ENCODE assay signal across 1 cellular context in the genomic region with DNA sequence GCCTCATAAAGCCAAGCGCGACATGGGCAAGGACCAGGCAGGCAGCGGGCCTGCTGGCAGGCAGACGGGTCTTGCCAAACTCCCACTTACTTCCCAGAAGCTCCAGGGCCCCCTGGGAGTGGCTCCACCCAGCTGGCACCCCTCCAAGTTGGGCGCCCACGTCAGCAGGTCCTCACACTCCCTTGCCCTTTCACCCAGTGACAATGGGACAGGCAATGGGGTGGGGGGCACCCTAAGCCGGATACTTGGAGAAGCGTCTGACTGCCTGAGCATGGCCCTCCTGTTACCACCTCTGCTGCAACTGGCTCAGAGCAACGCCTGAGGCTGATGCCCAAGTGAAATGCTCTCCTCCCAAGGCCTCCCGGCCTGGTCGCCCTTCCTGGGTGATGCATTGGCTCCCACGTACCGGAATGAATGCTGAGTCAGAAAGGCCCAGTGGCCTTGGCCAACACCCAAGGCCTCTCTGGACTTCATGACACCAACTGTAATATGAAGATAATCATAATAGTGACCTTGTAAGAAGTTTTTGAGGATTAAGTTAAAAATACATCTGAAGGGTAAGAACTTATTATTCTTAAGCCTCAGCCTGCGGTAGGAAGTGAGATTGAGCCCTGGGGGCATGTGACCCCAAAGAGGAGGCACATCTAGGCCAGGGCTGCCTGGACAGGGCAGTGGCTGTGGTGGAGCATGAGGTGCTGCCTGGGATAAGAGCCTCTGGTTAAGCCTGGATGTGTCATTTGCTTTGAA.
TF ChIP-seq lines count a peak whose summit lies in the region.

No MANE protein-coding gene starts in this region.

TF ChIP-seq in A549, 52 proteins besides CTCF, POLR2A, EP300 and RAD21 (continued from another document):
- TF ChIP-seq PBX3 (IDR thresholded peaks at IDR 0.05) (no peak; the same call in 1 of the 2 replicates), FOSB (CRISPR knock-in tag; IDR thresholded peaks at IDR 0.05) (no peak), GATA3 (IDR thresholded peaks at IDR 0.05; ENCODE audit: borderline replicate concordance) (peak; percentile 80), ESRRA (IDR thresholded peaks at IDR 0.05; ENCODE audit: borderline replicate concordance, low read length) (peak; percentile 73; the same call in 1 of the 2 replicates), HES2 (IDR thresholded peaks at IDR 0.05) (no peak), HOXB13 (CRISPR knock-in tag; IDR thresholded peaks at IDR 0.05; ENCODE audit: low read depth) (peak; percentile 41; the same call in 1 of the 2 replicates), ZSCAN20 (CRISPR knock-in tag; IDR thresholded peaks at IDR 0.05) (peak; percentile 65; the same call in 1 of the 2 replicates)
